In genomic region chr9:87944096-87944495, GRCh38 we compare ENCODE assay signal across 21 cellular contexts. TPM values are rescaled to one million over a fixed set of nuclear protein-coding genes. Genes with fewer than 3 reads are reported as not detected.
DNase-seq lines count a peak whose midpoint lies in the region; ATAC-seq and TF ChIP-seq lines count a peak whose summit lies in the region.
"Had no signal": no experiment of that assay in that cellular context is flagged by ENCODE, and none has a peak within 500 bp of the region (broad histone marks: within the 10 kb centered on the region; RNA-seq: fewer than 3 reads in every experiment).

No MANE protein-coding gene starts in this region.

- no peak overlapping the region for H2BK12ac ChIP-seq in neuronal stem cell (ENCODE audit: low read length)

- H3K14ac ChIP-seq in neuronal stem cell (ENCODE audit: low read length), result peak overlapping the region; percentile 56

- peaks cover 24% of the 10 kb centered on the region for H3K27me3 Mint-ChIP-seq in activated CD4-positive, alpha-beta T cell treated with anti-CD3 and anti-CD28 coated beads, Interleukin-2, amount 10 ng/mL, durations not matched to agents 24 days and 14 days
- H3K27me3 Mint-ChIP-seq in activated T-helper 1 cell treated with anti-CD3 and anti-CD28 coated beads, Interleukin-12 subunit alpha, Interleukin-12 subunit beta, Interleukin-2, Interleukin-4 antibody, amounts not matched to agents 30 ng/mL and 10 ng/mL and 1 ng/mL, durations not matched to agents 14 hours and 24 hours and 36 hours (ENCODE audit: insufficient read depth), result peaks cover 16% of the 10 kb centered on the region

- H2AFZ ChIP-seq in neuronal stem cell (ENCODE audit: low read length), result no peak overlapping the region
- no peak overlapping the region for H2AFZ ChIP-seq in hepatocyte

- no peak for TF ChIP-seq CTCF in hepatocyte (IDR thresholded peaks at IDR 0.05; ENCODE audit: poor library complexity)

- H3K18ac ChIP-seq in neuronal stem cell (ENCODE audit: low read length), result peak overlapping the region; percentile 38

- H3K23ac ChIP-seq in neuronal stem cell (ENCODE audit: low read depth, low read length, poor library complexity), result no peak overlapping the region

- H3K4ac ChIP-seq in neuronal stem cell (ENCODE audit: low read length), result no peak overlapping the region

- no peaks in the 10 kb centered on the region for H3K9me3 ChIP-seq in neuronal stem cell (replicated peaks in 1 of 2; ENCODE audit: control insufficient read depth in 2 of 2, insufficient read depth in 1 of 2, low read depth in 1 of 2, low read length in 2 of 2)
- no peaks in the 10 kb centered on the region for H3K9me3 ChIP-seq in hepatocyte (ENCODE audit: low read depth)
- H3K9me3 ChIP-seq: A549, HAP-1 had no signal

- no peak overlapping the region for H2BK5ac ChIP-seq in neuronal stem cell (ENCODE audit: low read length)

- no peaks in the 10 kb centered on the region for H3K9me3 Mint-ChIP-seq in activated CD4-positive, alpha-beta T cell treated with anti-CD3 and anti-CD28 coated beads, Interleukin-2, amount 10 ng/mL, durations not matched to agents 24 days and 14 days
- H3K9me3 Mint-ChIP-seq in activated T-helper 1 cell treated with anti-CD3 and anti-CD28 coated beads, Interleukin-12 subunit alpha, Interleukin-12 subunit beta, Interleukin-2, Interleukin-4 antibody, amounts not matched to agents 30 ng/mL and 10 ng/mL and 1 ng/mL, durations not matched to agents 14 hours and 24 hours and 36 hours, result no peaks in the 10 kb centered on the region
- H3K9me3 Mint-ChIP-seq: CD8-positive, alpha-beta T cell had no signal

- DNase-seq in activated CD4-positive, alpha-beta T cell treated with anti-CD3 and anti-CD28 coated beads, Interleukin-2, amount 10 ng/mL, durations not matched to agents 24 days and 14 days, result peak; percentile 20
- DNase-seq in activated CD4-positive, alpha-beta T cell treated with anti-CD3 and anti-CD28 coated beads, Interleukin-2, amount 50 U/mL, for 48 hours, result no peak
- DNase-seq in NCI-H460 (ENCODE audit: extremely low read depth, low read depth), result peak; percentile 7
- no peak for DNase-seq in neuronal stem cell (ENCODE audit: low spot score)
- DNase-seq in hepatocyte (ENCODE audit: low spot score), result no peak
- no peak for DNase-seq in SHP77 (lab: John Stamatoyannopoulos, UW)
- DNase-seq in activated T-helper 1 cell treated with anti-CD3 and anti-CD28 coated beads, Interleukin-12 subunit alpha, Interleukin-12 subunit beta, Interleukin-2, Interleukin-4 antibody, amounts not matched to agents 30 ng/mL and 10 ng/mL and 1 ng/mL, durations not matched to agents 14 hours and 24 hours and 36 hours (ENCODE audit: low spot score), result no peak
- DNase-seq: AML-193; Calu3; CD8-positive, alpha-beta T cell; DMS79 treated with DMSO at 0.1 percent for 48 hours; IMR-90 had no signal

- no peak overlapping the region for H3K4me3 ChIP-seq in neuronal stem cell (ENCODE audit: low read length in 2 of 2)
- no peak overlapping the region for H3K4me3 ChIP-seq in hepatocyte
- H3K4me3 ChIP-seq: A549, GM12878, HAP-1 had no signal

- H3K79me2 ChIP-seq in hepatocyte, result no peaks in the 10 kb centered on the region

- H3K27me3 ChIP-seq in neuronal stem cell (ENCODE audit: control insufficient read depth in 3 of 3, insufficient read depth in 3 of 3, low read depth in 1 of 3, low read length in 3 of 3), result no peaks in the 10 kb centered on the region
- no peaks in the 10 kb centered on the region for H3K27me3 ChIP-seq in hepatocyte

- H2BK15ac ChIP-seq in neuronal stem cell (ENCODE audit: low read length), result no peak overlapping the region

- ATAC-seq in GM18502 (IDR thresholded peaks at IDR 0.05; ENCODE audit: poor library complexity, unreplicated experiment), result no peak
- ATAC-seq: CD8-positive, alpha-beta T cell; GM12878 had no signal

- no peak overlapping the region for H3K27ac Mint-ChIP-seq in activated CD4-positive, alpha-beta T cell treated with anti-CD3 and anti-CD28 coated beads, Interleukin-2, amount 10 ng/mL, durations not matched to agents 24 days and 14 days
- no peak overlapping the region for H3K27ac Mint-ChIP-seq in activated T-helper 1 cell treated with anti-CD3 and anti-CD28 coated beads, Interleukin-12 subunit alpha, Interleukin-12 subunit beta, Interleukin-2, Interleukin-4 antibody, amounts not matched to agents 30 ng/mL and 10 ng/mL and 1 ng/mL, durations not matched to agents 14 hours and 24 hours and 36 hours
- H3K27ac Mint-ChIP-seq: CD8-positive, alpha-beta T cell had no signal

- WGBS in neuronal stem cell (ENCODE audit: extremely low coverage in 2 of 2, insufficient read length in 2 of 2, insufficient replicate concordance in 1 of 2), 2 donors, result no CpG with 5 or more reads among the region's 21 CpGs
- WGBS in hepatocyte (ENCODE audit: low lambda C conversion rate, missing lambda C conversion rate), result 90% methylated on average over 20 of the region's 21 CpGs

- H3K36me3 Mint-ChIP-seq in activated CD4-positive, alpha-beta T cell treated with anti-CD3 and anti-CD28 coated beads, Interleukin-2, amount 10 ng/mL, durations not matched to agents 24 days and 14 days (ENCODE audit: low read depth), result no peaks in the 10 kb centered on the region
- no peaks in the 10 kb centered on the region for H3K36me3 Mint-ChIP-seq in activated T-helper 1 cell treated with anti-CD3 and anti-CD28 coated beads, Interleukin-12 subunit alpha, Interleukin-12 subunit beta, Interleukin-2, Interleukin-4 antibody, amounts not matched to agents 30 ng/mL and 10 ng/mL and 1 ng/mL, durations not matched to agents 14 hours and 24 hours and 36 hours (ENCODE audit: low read depth)
- H3K36me3 Mint-ChIP-seq: CD8-positive, alpha-beta T cell had no signal

- H4K20me1 ChIP-seq in hepatocyte (ENCODE audit: insufficient read depth, poor library complexity, severe bottlenecking), result no peaks in the 10 kb centered on the region

- H3K4me1 ChIP-seq in neuronal stem cell (ENCODE audit: control insufficient read depth in 2 of 2, insufficient read depth in 1 of 2, low read depth in 1 of 2, low read length in 2 of 2) (no peaks in the 10 kb centered on the region), hepatocyte (ENCODE audit: insufficient read depth) (no peaks in the 10 kb centered on the region)
- H3K4me1 ChIP-seq: A549, HAP-1 had no signal

- H3K36me3 ChIP-seq in neuronal stem cell (replicated peaks in 1 of 2; ENCODE audit: control insufficient read depth in 2 of 2, insufficient read depth in 2 of 2, low read length in 2 of 2), result no peaks in the 10 kb centered on the region
- H3K36me3 ChIP-seq in hepatocyte (replicated peaks; ENCODE audit: insufficient read depth, low read depth), result no peaks in the 10 kb centered on the region
- H3K36me3 ChIP-seq: HAP-1 had no signal

- no peak overlapping the region for H3K27ac ChIP-seq in neuronal stem cell (replicated peaks; ENCODE audit: low read length)
- no peak overlapping the region for H3K27ac ChIP-seq in hepatocyte
- H3K27ac ChIP-seq: 22Rv1, A549, HL-60 had no signal

- intact Hi-C loops in activated CD4-positive, alpha-beta T cell treated with anti-CD3 and anti-CD28 coated beads, Interleukin-2, amount 10 ng/mL, durations not matched to agents 24 days and 14 days (cut with micrococcal nuclease), result no loop called here
- intact Hi-C loops in activated T-helper 1 cell treated with anti-CD3 and anti-CD28 coated beads, Interleukin-12 subunit alpha, Interleukin-12 subunit beta, Interleukin-2, Interleukin-4 antibody, amounts not matched to agents 30 ng/mL and 10 ng/mL and 1 ng/mL, durations not matched to agents 14 hours and 24 hours and 36 hours (cut with micrococcal nuclease), result no loop called here

- H3K4me3 Mint-ChIP-seq in activated CD4-positive, alpha-beta T cell treated with anti-CD3 and anti-CD28 coated beads, Interleukin-2, amount 10 ng/mL, durations not matched to agents 24 days and 14 days, result no peak overlapping the region
- no peak overlapping the region for H3K4me3 Mint-ChIP-seq in activated T-helper 1 cell treated with anti-CD3 and anti-CD28 coated beads, Interleukin-12 subunit alpha, Interleukin-12 subunit beta, Interleukin-2, Interleukin-4 antibody, amounts not matched to agents 30 ng/mL and 10 ng/mL and 1 ng/mL, durations not matched to agents 14 hours and 24 hours and 36 hours
- H3K4me3 Mint-ChIP-seq: CD8-positive, alpha-beta T cell had no signal

- H3K4me1 Mint-ChIP-seq in activated CD4-positive, alpha-beta T cell treated with anti-CD3 and anti-CD28 coated beads, Interleukin-2, amount 10 ng/mL, durations not matched to agents 24 days and 14 days, result no peaks in the 10 kb centered on the region
- H3K4me1 Mint-ChIP-seq in activated T-helper 1 cell treated with anti-CD3 and anti-CD28 coated beads, Interleukin-12 subunit alpha, Interleukin-12 subunit beta, Interleukin-2, Interleukin-4 antibody, amounts not matched to agents 30 ng/mL and 10 ng/mL and 1 ng/mL, durations not matched to agents 14 hours and 24 hours and 36 hours (ENCODE audit: low read depth), result no peaks in the 10 kb centered on the region

- no peaks in the 10 kb centered on the region for H3K9me2 ChIP-seq in hepatocyte (replicated peaks; ENCODE audit: insufficient read depth)

- H3K4me2 ChIP-seq in neuronal stem cell (ENCODE audit: insufficient read depth, low read length, poor library complexity, severe bottlenecking) (no peak overlapping the region), hepatocyte (no peak overlapping the region)
- H3K4me2 ChIP-seq: A549 had no signal

- H2BK120ac ChIP-seq in neuronal stem cell (ENCODE audit: low read depth, low read length), result no peak overlapping the region

- H4K91ac ChIP-seq in neuronal stem cell (ENCODE audit: low read depth, low read length, poor library complexity), result no peak overlapping the region

- H3K9ac ChIP-seq in neuronal stem cell (ENCODE audit: low read depth, low read length, poor library complexity), result no peak overlapping the region

- H3K79me1 ChIP-seq in neuronal stem cell (ENCODE audit: low read depth, low read length), result no peaks in the 10 kb centered on the region

- H4K8ac ChIP-seq in neuronal stem cell (ENCODE audit: low read depth, low read length), result no peak overlapping the region

- H2AK5ac ChIP-seq in neuronal stem cell (ENCODE audit: low read depth, low read length), result no peak overlapping the region

RNA-seq across cellular contexts. Expression of gene SPATA31C1, which starts 26.3 kb away (rescaled TPM):
- not detected in 2 replicates for total RNA-seq in activated CD4-positive, alpha-beta T cell treated with anti-CD3 and anti-CD28 coated beads, Interleukin-2, amount 10 ng/mL, durations not matched to agents 24 days and 14 days
- total RNA-seq in NCI-H460 (2014; rRNA removed; shearing (Covaris generic)), result not detected in 2 replicates
- polyA plus RNA-seq in NCI-H460 (2014; cell fraction: nucleus; rRNA removed), result not detected in 2 replicates
- polyA plus RNA-seq in neuronal stem cell (2013, experiment 1 of 2), result 0.04 TPM
- 0.03 TPM for polyA plus RNA-seq in neuronal stem cell (2013, experiment 2 of 2)
- not detected in 2 replicates for total RNA-seq in hepatocyte
- polyA plus RNA-seq in hepatocyte, result not detected in 2 replicates
- not detected in 2 replicates for total RNA-seq in activated T-helper 1 cell treated with anti-CD3 and anti-CD28 coated beads, Interleukin-12 subunit alpha, Interleukin-12 subunit beta, Interleukin-2, Interleukin-4 antibody, amounts not matched to agents 30 ng/mL and 10 ng/mL and 1 ng/mL, durations not matched to agents 14 hours and 24 hours and 36 hours
- total RNA-seq: Calu3; CD8-positive, alpha-beta T cell; G401; GM12878; H4; IMR-90 had no signal
- polyA plus RNA-seq: A549, BJ, GM12878, IMR-90 had no signal

RNA-seq across cellular contexts. Expression of gene CDK20, which starts 30.2 kb away (rescaled TPM):
- 0.99 and 1.2 TPM in 2 replicates for total RNA-seq in activated CD4-positive, alpha-beta T cell treated with anti-CD3 and anti-CD28 coated beads, Interleukin-2, amount 10 ng/mL, durations not matched to agents 24 days and 14 days
- total RNA-seq in NCI-H460 (2014; rRNA removed; shearing (Covaris generic)), result 5.5 and 6.5 TPM in 2 replicates
- polyA plus RNA-seq in NCI-H460 (2014; cell fraction: nucleus; rRNA removed), result 24.1 and 29.6 TPM in 2 replicates
- 10.6 TPM for polyA plus RNA-seq in neuronal stem cell (2013, experiment 1 of 2)
- polyA plus RNA-seq in neuronal stem cell (2013, experiment 2 of 2), result 9.9 TPM
- 14.2 and 14.4 TPM in 2 replicates for total RNA-seq in hepatocyte
- polyA plus RNA-seq in hepatocyte, result 12.9 and 19.2 TPM in 2 replicates
- total RNA-seq in activated T-helper 1 cell treated with anti-CD3 and anti-CD28 coated beads, Interleukin-12 subunit alpha, Interleukin-12 subunit beta, Interleukin-2, Interleukin-4 antibody, amounts not matched to agents 30 ng/mL and 10 ng/mL and 1 ng/mL, durations not matched to agents 14 hours and 24 hours and 36 hours, result 0.91 and 1.0 TPM in 2 replicates

Comparison
In these comparisons a context has a peak if more than half of its experiments do, and no peak if none do; other contexts are left out.
1. DNase-seq: peak in activated CD4-positive, alpha-beta T cell treated with anti-CD3 and anti-CD28 coated beads, Interleukin-2, amount 10 ng/mL, durations not matched to agents 24 days and 14 days (single experiment) and NCI-H460 (single experiment); none in activated CD4-positive, alpha-beta T cell treated with anti-CD3 and anti-CD28 coated beads, Interleukin-2, amount 50 U/mL, for 48 hours (0 of 2), neuronal stem cell (single experiment), hepatocyte (single experiment), SHP77 (0 of 2) and activated T-helper 1 cell treated with anti-CD3 and anti-CD28 coated beads, Interleukin-12 subunit alpha, Interleukin-12 subunit beta, Interleukin-2, Interleukin-4 antibody, amounts not matched to agents 30 ng/mL and 10 ng/mL and 1 ng/mL, durations not matched to agents 14 hours and 24 hours and 36 hours (single experiment).